ENCODE assay signal across 8 cellular contexts in genomic region chr16:51762081-51762995, GRCh38.
DNase-seq lines count a peak whose midpoint lies in the region; ATAC-seq and TF ChIP-seq lines count a peak whose summit lies in the region.

No MANE protein-coding gene starts in this region.

- H2BK120ac ChIP-seq in neuronal stem cell (ENCODE audit: low read depth, low read length), result no peak overlapping the region

- H3K9ac ChIP-seq in neuronal stem cell (ENCODE audit: low read depth, low read length, poor library complexity), result no peak overlapping the region

- H3K4ac ChIP-seq in neuronal stem cell (ENCODE audit: low read length), result no peak overlapping the region

- H3K9me3 ChIP-seq in neuronal stem cell (replicated peaks in 1 of 2; ENCODE audit: control insufficient read depth in 2 of 2, insufficient read depth in 1 of 2, low read depth in 1 of 2, low read length in 2 of 2) (no peaks in the 10 kb centered on the region), uterus (no peaks in the 10 kb centered on the region)

- ATAC-seq in GM19324 (IDR thresholded peaks at IDR 0.05; ENCODE audit: low FRiP score, unreplicated experiment) (peak; percentile 75), HG03354 (IDR thresholded peaks at IDR 0.05; ENCODE audit: poor library complexity, severe bottlenecking, unreplicated experiment) (peak; percentile 91)

- H3K4me3 ChIP-seq in neuronal stem cell (ENCODE audit: low read length in 2 of 2), result no peak overlapping the region
- H3K4me3 ChIP-seq in uterus, result no peak overlapping the region

- H2BK15ac ChIP-seq in neuronal stem cell (ENCODE audit: low read length), result no peak overlapping the region

- no peak overlapping the region for H4K91ac ChIP-seq in neuronal stem cell (ENCODE audit: low read depth, low read length, poor library complexity)

- in situ Hi-C loops in Caki2 (cut with HindIII; ENCODE audit: low pct_unique_long_range_greater_than_20kb, low sequenced_read_pairs), result no loop called here

- no peaks in the 10 kb centered on the region for H3K36me3 ChIP-seq in neuronal stem cell (replicated peaks in 1 of 2; ENCODE audit: control insufficient read depth in 2 of 2, insufficient read depth in 2 of 2, low read length in 2 of 2)
- H3K36me3 ChIP-seq in uterus, result no peaks in the 10 kb centered on the region

- no peak overlapping the region for H3K23ac ChIP-seq in neuronal stem cell (ENCODE audit: low read depth, low read length, poor library complexity)

- H3K79me1 ChIP-seq in neuronal stem cell (ENCODE audit: low read depth, low read length), result no peaks in the 10 kb centered on the region

- H2AFZ ChIP-seq in neuronal stem cell (ENCODE audit: low read length), result peak overlapping the region; percentile 73

- H3K4me2 ChIP-seq in neuronal stem cell (ENCODE audit: insufficient read depth, low read length, poor library complexity, severe bottlenecking), result no peak overlapping the region

- TF ChIP-seq CTCF in uterus (IDR thresholded peaks at IDR 0.05), result peak; percentile 75 to 92 (median 88)

- intact Hi-C loops in uterus (cut with DNase I; ENCODE audit: low total_unique reads), result no loop called here

- DNase-seq in Caki2 (ENCODE audit: low read depth) (peak; percentile 61), NCI-H460 (ENCODE audit: extremely low read depth, low read depth) (peak; percentile 50), fibroblast of peridontal ligament (ENCODE audit: extremely low read depth) (peak; percentile 73), neuronal stem cell (ENCODE audit: low spot score) (peak; percentile 83), uterus (peak; percentile 79 to 83)
- DNase-seq in activated CD8-positive, alpha-beta memory T cell treated with anti-CD3 and anti-CD28 coated beads for 24 hours, result peak; percentile 60

- H3K27me3 ChIP-seq in neuronal stem cell (ENCODE audit: control insufficient read depth in 3 of 3, insufficient read depth in 3 of 3, low read depth in 1 of 3, low read length in 3 of 3), result no peaks in the 10 kb centered on the region
- H3K27me3 ChIP-seq in uterus, result no peaks in the 10 kb centered on the region

- H2BK5ac ChIP-seq in neuronal stem cell (ENCODE audit: low read length), result no peak overlapping the region

- H2AK5ac ChIP-seq in neuronal stem cell (ENCODE audit: low read depth, low read length), result no peak overlapping the region

- H2BK12ac ChIP-seq in neuronal stem cell (ENCODE audit: low read length), result no peak overlapping the region

- H3K27ac ChIP-seq in neuronal stem cell (replicated peaks; ENCODE audit: low read length) (no peak overlapping the region), uterus (peak overlapping the region; percentile 29 to 57)

- no peak for TF ChIP-seq POLR2A in uterus (IDR thresholded peaks at IDR 0.05)

- peak overlapping the region; percentile 29 for H3K18ac ChIP-seq in neuronal stem cell (ENCODE audit: low read length)

- H3K4me1 ChIP-seq in neuronal stem cell (ENCODE audit: control insufficient read depth in 2 of 2, insufficient read depth in 1 of 2, low read depth in 1 of 2, low read length in 2 of 2) (peaks cover 9 to 20% of the 10 kb centered on the region in 2 donors), uterus (no peaks in the 10 kb centered on the region)

- no CpG with 5 or more reads among the region's 30 CpGs for WGBS in neuronal stem cell (ENCODE audit: extremely low coverage in 2 of 2, insufficient read length in 2 of 2, insufficient replicate concordance in 1 of 2), 2 donors

- H4K8ac ChIP-seq in neuronal stem cell (ENCODE audit: low read depth, low read length), result no peak overlapping the region

- H3K14ac ChIP-seq in neuronal stem cell (ENCODE audit: low read length), result no peak overlapping the region
